In genomic region chr4:148686449-148686848, GRCh38 we compare ENCODE assay signal across 25 cellular contexts.
"Had no signal": no experiment of that assay in that cellular context is flagged by ENCODE, and none has a peak within 500 bp of the region (broad histone marks: within the 10 kb centered on the region; RNA-seq: fewer than 3 reads in every experiment).

No MANE protein-coding gene starts in this region.

- H3K27ac ChIP-seq: neural progenitor cell, ovary, parathyroid adenoma, prostate gland, skin epidermis, stomach, thoracic aorta, thyroid gland, tibial nerve, upper lobe of right lung, uterus had no signal

- H3K9ac ChIP-seq: neural progenitor cell, parathyroid adenoma had no signal

- H3K27me3 ChIP-seq: neural progenitor cell, ovary, stomach, thyroid gland, tibial nerve, upper lobe of right lung, uterus had no signal

- DNase-seq: naive thymus-derived CD4-positive, alpha-beta T cell; natural killer cell; occipital lobe; ovary; posterior cingulate gyrus; retina; right cardiac atrium; stimulated activated CD4-positive, alpha-beta T cell treated with anti-CD3 and anti-CD28 coated beads, Interleukin-15, amount 100 ng/mL, for 24 hours; stimulated activated CD4-positive, alpha-beta T cell treated with anti-CD3 and anti-CD28 coated beads, Interleukin-2, amount 100 ng/mL, for 24 hours; stimulated activated CD4-positive, alpha-beta T cell treated with anti-CD3 and anti-CD28 coated beads, Interleukin-2, amount 100 ng/mL, for 48 hours; stimulated activated CD4-positive, alpha-beta T cell treated with anti-CD3 and anti-CD28 coated beads, Interleukin-4, amount 100 ng/mL, for 24 hours; stimulated activated naive B cell treated with anti-CD40 and anti-IgM and Interleukin-4, amounts not matched to agents 10 μg/mL and 1 μg/mL and 100 μg/mL, for 72 hours; stimulated activated naive CD4-positive, alpha-beta T cell treated with Interleukin-2 at 50 U/mL for 16 hours; stomach; thyroid gland; upper lobe of right lung; uterus had no signal

- ATAC-seq: naive thymus-derived CD4-positive, alpha-beta T cell; natural killer cell; right cardiac atrium; sciatic nerve; stimulated activated effector memory CD8-positive, alpha-beta T cell treated with anti-CD3 and anti-CD28 coated beads, Interleukin-12 subunit alpha, Interleukin-12 subunit beta, amount 100 ng/mL, for 72 hours; stimulated activated naive B cell treated with anti-CD40 and anti-IgM and Interleukin-4, amounts not matched to agents 10 μg/mL and 1 μg/mL and 100 μg/mL, for 72 hours; upper lobe of right lung had no signal

- H3K36me3 ChIP-seq: neural progenitor cell, ovary, prostate gland, stomach, thoracic aorta, thyroid gland, tibial nerve, upper lobe of right lung, uterus had no signal

- H3K4me1 ChIP-seq: parathyroid adenoma, stomach, thyroid gland, tibial nerve, upper lobe of right lung, uterus had no signal

- H2AFZ ChIP-seq: neural progenitor cell, parathyroid adenoma had no signal

- H3K79me2 ChIP-seq: parathyroid adenoma had no signal

- H3K4me2 ChIP-seq: neural progenitor cell had no signal

- H3K9me3 ChIP-seq: ovary, prostate gland, stomach, thoracic aorta, thyroid gland, tibial nerve, upper lobe of right lung, uterus had no signal

- H3K4me3 ChIP-seq: neural progenitor cell, ovary, prostate gland, skin epidermis, stomach, thoracic aorta, thyroid gland, tibial nerve, upper lobe of right lung, uterus had no signal
